ENCODE assay signal across 24 cellular contexts in genomic region chr10:113412161-113412560, GRCh38.
"Had no signal": no experiment of that assay in that cellular context is flagged by ENCODE, and none has a peak within 500 bp of the region (broad histone marks: within the 10 kb centered on the region; RNA-seq: fewer than 3 reads in every experiment).

No MANE protein-coding gene starts in this region.

- H3K4me3 ChIP-seq: colonic mucosa, dorsolateral prefrontal cortex, lung, right atrium auricular region, sigmoid colon, suprapubic skin, thyroid gland had no signal

- H3K4me1 ChIP-seq: colonic mucosa, foreskin keratinocyte, right atrium auricular region, sigmoid colon, suprapubic skin, thyroid gland had no signal

- H3K9me3 ChIP-seq: colonic mucosa, neutrophil, right atrium auricular region, suprapubic skin, thyroid gland had no signal

- H3K27me3 ChIP-seq: colonic mucosa, foreskin keratinocyte, neutrophil, right atrium auricular region, sigmoid colon, suprapubic skin, thyroid gland had no signal

- H3K36me3 ChIP-seq: colonic mucosa, neutrophil, right atrium auricular region, sigmoid colon, suprapubic skin, thyroid gland had no signal

- H3K4me3 Mint-ChIP-seq: immature natural killer cell; naive thymus-derived CD4-positive, alpha-beta T cell; nephron progenitor cell; type B pancreatic cell had no signal

- H3K36me3 Mint-ChIP-seq: immature natural killer cell had no signal

- H3K27ac Mint-ChIP-seq: immature natural killer cell; naive thymus-derived CD4-positive, alpha-beta T cell; nephron progenitor cell; type B pancreatic cell had no signal

- FAIRE-seq: small intestine, urothelium cell line had no signal

- H3K4me1 Mint-ChIP-seq: immature natural killer cell; naive thymus-derived CD4-positive, alpha-beta T cell had no signal

- DNase-seq: cerebellar nuclear complex; colonic mucosa; dorsolateral prefrontal cortex; effector CD8-positive, alpha-beta T cell; foreskin keratinocyte; immature natural killer cell; kidney; left cardiac atrium; left ventricle myocardium superior; naive thymus-derived CD4-positive, alpha-beta T cell; nephron progenitor cell; sigmoid colon; small intestine; stimulated activated CD4-positive, alpha-beta T cell treated with anti-CD3 and anti-CD28 coated beads, Interleukin-12 subunit alpha, Interleukin-12 subunit beta, amount 100 ng/mL, for 4 hours; stimulated activated CD4-positive, alpha-beta T cell treated with anti-CD3 and anti-CD28 coated beads, Interleukin-2, amount 100 ng/mL, for 48 hours; stimulated activated naive CD4-positive, alpha-beta T cell treated with Interleukin-2 at 50 U/mL for 16 hours; thyroid gland had no signal

- H3K27ac ChIP-seq: colonic mucosa, dorsolateral prefrontal cortex, foreskin keratinocyte, neutrophil, right atrium auricular region, sigmoid colon, suprapubic skin, thyroid gland had no signal

- ATAC-seq: esophagus mucosa; foreskin keratinocyte; left cardiac atrium; left ventricle myocardium superior; naive thymus-derived CD4-positive, alpha-beta T cell had no signal
